Comparison of ENCODE assay signal across 7 cellular contexts in the genomic region with DNA sequence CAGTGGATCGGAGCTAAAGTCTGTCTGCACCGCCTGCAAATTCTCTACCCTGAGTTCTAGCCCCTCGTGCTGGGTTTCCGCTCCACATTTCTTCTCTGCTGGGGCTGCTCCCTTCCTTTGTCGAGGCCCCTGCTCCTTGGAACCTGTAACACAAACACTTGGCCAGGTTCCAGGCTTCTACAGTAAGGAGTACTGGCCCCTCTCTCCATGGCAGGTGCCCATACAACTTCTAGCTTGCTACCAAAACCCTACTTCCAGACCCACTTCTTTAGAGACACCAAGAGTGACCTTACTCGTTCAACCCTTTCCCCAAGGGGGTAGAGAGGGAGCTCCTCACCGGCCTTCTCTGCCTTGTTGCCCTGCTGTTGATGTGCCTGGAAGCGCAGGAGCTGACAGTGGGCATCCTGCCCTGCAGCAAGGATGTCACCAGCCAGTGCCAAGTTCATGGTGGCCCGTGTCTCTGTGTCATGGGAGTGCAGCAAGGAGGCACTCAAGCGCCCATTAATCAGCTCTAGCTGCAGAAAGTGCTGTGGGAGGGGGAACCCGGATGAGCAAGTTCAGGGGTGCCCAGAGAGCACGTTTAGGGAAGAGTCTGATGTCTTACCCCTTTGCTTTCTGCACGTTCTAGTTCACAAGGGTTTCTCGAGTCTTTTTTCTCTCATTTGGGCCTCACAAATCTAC. TPM values are rescaled to one million over a fixed set of nuclear protein-coding genes. Genes with fewer than 3 reads are reported as not detected.
DNase-seq lines count a peak whose midpoint lies in the region; ATAC-seq and TF ChIP-seq lines count a peak whose summit lies in the region.

No MANE protein-coding gene starts in this region.

- ATAC-seq in gastroesophageal sphincter (no peak), GM18511 (IDR thresholded peaks at IDR 0.05; ENCODE audit: unreplicated experiment) (no peak)

- POLR2A ChIA-PET in activated CD4-positive, alpha-beta T cell treated with anti-CD3 and anti-CD28 coated beads, Interleukin-2, amount 10 ng/mL, durations not matched to agents 7 days and 5 days (lab: Charles Lee), result interaction anchor here (1.2 kb wide), 1 partner anchor 78 kb away, joined by 3 read pairs; the partner anchor contains the start of genes ATRAID and SLC5A6

- TF ChIP-seq EP300 in gastroesophageal sphincter (IDR thresholded peaks at IDR 0.05), result no peak
- TF ChIP-seq EP300 in sigmoid colon (IDR thresholded peaks at IDR 0.05), result no peak

- H3K36me3 ChIP-seq in gastroesophageal sphincter (peaks cover 0 to 40% of the 10 kb centered on the region in 2 donors), sigmoid colon (peaks cover 0 to 31% (median 24%) of the 10 kb centered on the region in 4 donors)

- CTCF ChIA-PET in activated CD4-positive, alpha-beta T cell treated with anti-CD3 and anti-CD28 coated beads, Interleukin-2, amount 10 ng/mL, durations not matched to agents 7 days and 5 days (lab: Charles Lee), result interaction anchor here (0.6 to 2.5 kb wide), 11 partner anchors 9 to 1267 kb away, joined by 3 to 11 read pairs (median 4); partner anchors contain the start of gene ABHD1

- peaks cover 32% of the 10 kb centered on the region for H3K36me3 Mint-ChIP-seq in activated CD4-positive, alpha-beta T cell treated with anti-CD3 and anti-CD28 coated beads, Interleukin-2, amount 10 ng/mL, durations not matched to agents 7 days and 5 days (ENCODE audit: low read depth)

- 44 to 71% methylated on average over 5 to 7 of the region's 14 CpGs for WGBS in gastroesophageal sphincter (ENCODE audit: low coverage in 1 of 2), 2 donors
- WGBS in sigmoid colon, 2 donors, result 44 to 49% methylated on average over 14 of the region's 14 CpGs

- TF ChIP-seq POLR2A in gastroesophageal sphincter (IDR thresholded peaks at IDR 0.05) (no peak), sigmoid colon (IDR thresholded peaks at IDR 0.05) (no peak)

- H3K27ac Mint-ChIP-seq in activated CD4-positive, alpha-beta T cell treated with anti-CD3 and anti-CD28 coated beads, Interleukin-2, amount 10 ng/mL, durations not matched to agents 7 days and 5 days, result peak overlapping the region; percentile 94

- H3K9me3 ChIP-seq in gastroesophageal sphincter, result no peaks in the 10 kb centered on the region
- no peaks in the 10 kb centered on the region for H3K9me3 ChIP-seq in sigmoid colon

- no peaks in the 10 kb centered on the region for H3K9me3 Mint-ChIP-seq in activated CD4-positive, alpha-beta T cell treated with anti-CD3 and anti-CD28 coated beads, Interleukin-2, amount 10 ng/mL, durations not matched to agents 7 days and 5 days

- intact Hi-C loops in sigmoid colon (cut with DNase I), result loop anchor here (2.0 to 5.0 kb wide), 2 partner anchors 77 to 86 kb away; no protein-coding TSS in a partner anchor

- H3K4me3 Mint-ChIP-seq in activated CD4-positive, alpha-beta T cell treated with anti-CD3 and anti-CD28 coated beads, Interleukin-2, amount 10 ng/mL, durations not matched to agents 7 days and 5 days, result peak overlapping the region; percentile 79

- H3K4me1 Mint-ChIP-seq in activated CD4-positive, alpha-beta T cell treated with anti-CD3 and anti-CD28 coated beads, Interleukin-2, amount 10 ng/mL, durations not matched to agents 7 days and 5 days, result peaks cover 29% of the 10 kb centered on the region

- H3K27me3 ChIP-seq in gastroesophageal sphincter (no peaks in the 10 kb centered on the region), sigmoid colon (no peaks in the 10 kb centered on the region)

- DNase-seq in HFF-Myc (ENCODE audit: extremely low read depth, low read depth), result no peak
- DNase-seq in activated CD4-positive, alpha-beta T cell treated with anti-CD3 and anti-CD28 coated beads, Interleukin-2, amount 10 ng/mL, durations not matched to agents 7 days and 5 days, result peak; percentile 35
- no peak for DNase-seq in sigmoid colon
- no peak for DNase-seq in NOMO-1 (lab: John Stamatoyannopoulos, UW; ENCODE audit: unreplicated experiment in 2 of 2)
- DNase-seq in globus pallidus (ENCODE audit: low spot score), result no peak

- H3K27ac ChIP-seq in gastroesophageal sphincter, result peak overlapping the region in 3 of 4 donors; percentile 90 to 95 (median 92)
- peak overlapping the region in 3 of 4 donors; percentile 92 to 94 (median 93) for H3K27ac ChIP-seq in sigmoid colon

- TF ChIP-seq CTCF in HFF-Myc (IDR thresholded peaks at IDR 0.05; ENCODE audit: low read depth, low read length, missing control alignments), result no peak
- no peak for TF ChIP-seq CTCF in gastroesophageal sphincter (IDR thresholded peaks at IDR 0.05)
- no peak for TF ChIP-seq CTCF in sigmoid colon (IDR thresholded peaks at IDR 0.05)

- no peaks in the 10 kb centered on the region for H3K27me3 Mint-ChIP-seq in activated CD4-positive, alpha-beta T cell treated with anti-CD3 and anti-CD28 coated beads, Interleukin-2, amount 10 ng/mL, durations not matched to agents 7 days and 5 days

- H3K4me1 ChIP-seq in gastroesophageal sphincter, result peaks cover 5 to 30% (median 14%) of the 10 kb centered on the region in 3 donors
- H3K4me1 ChIP-seq in sigmoid colon, result peaks cover 0 to 20% (median 19%) of the 10 kb centered on the region in 4 donors

- H3K4me3 ChIP-seq in HFF-Myc (replicated peaks; ENCODE audit: low read depth, low read length) (peak overlapping the region; percentile 94), gastroesophageal sphincter (peak overlapping the region; percentile 82 to 97), sigmoid colon (peak overlapping the region; percentile 79 to 100 (median 96))

RNA-seq across cellular contexts. Expression of gene PREB, which starts 1.1 kb away (rescaled TPM):
- total RNA-seq in activated CD4-positive, alpha-beta T cell treated with anti-CD3 and anti-CD28 coated beads, Interleukin-2, amount 10 ng/mL, durations not matched to agents 7 days and 5 days, result 10 to 100 TPM; 60.0 to 65.3 TPM
- total RNA-seq in gastroesophageal sphincter (10 to 100 TPM; 47.0 to 83.9 (median 50.8) TPM), sigmoid colon (10 to 100 TPM; 47.6 to 58.5 (median 51.6) TPM)
- 10 to 100 TPM; 28.2 to 50.1 (median 41.8) TPM for polyA plus RNA-seq in sigmoid colon

RNA-seq across cellular contexts. Expression of gene PRR30, which starts 5.9 kb away (rescaled TPM):
- total RNA-seq in activated CD4-positive, alpha-beta T cell treated with anti-CD3 and anti-CD28 coated beads, Interleukin-2, amount 10 ng/mL, durations not matched to agents 7 days and 5 days, result not detected
- total RNA-seq in gastroesophageal sphincter (not detected), sigmoid colon (not detected)
- not detected for polyA plus RNA-seq in sigmoid colon

RNA-seq across cellular contexts. Expression of gene ABHD1, which starts 9.7 kb away (rescaled TPM):
- under 1 TPM; 0.10 to 0.25 TPM for total RNA-seq in activated CD4-positive, alpha-beta T cell treated with anti-CD3 and anti-CD28 coated beads, Interleukin-2, amount 10 ng/mL, durations not matched to agents 7 days and 5 days
- 1 to 10 TPM in 1 of 4 donors, not detected in 3; 1.5 TPM for total RNA-seq in gastroesophageal sphincter
- not detected for total RNA-seq in sigmoid colon
- polyA plus RNA-seq in sigmoid colon, result under 1 TPM in 1 of 3 donors, not detected in 2; 0.15 TPM

RNA-seq across cellular contexts. Expression of gene CGREF1, which starts 14.4 kb away (rescaled TPM):
- total RNA-seq in activated CD4-positive, alpha-beta T cell treated with anti-CD3 and anti-CD28 coated beads, Interleukin-2, amount 10 ng/mL, durations not matched to agents 7 days and 5 days, result 1 to 10 TPM in 1 of 2 experiments, under 1 TPM in 1; 0.92 to 1.3 TPM
- total RNA-seq in gastroesophageal sphincter (1 to 10 TPM in 1 of 4 donors, not detected in 3; 1.0 TPM), sigmoid colon (1 to 10 TPM in 2 of 4 donors, under 1 TPM in 2; 0.68 to 1.4 (median 0.97) TPM)
- 1 to 10 TPM in 1 of 3 donors, not detected in 2; 2.6 TPM for polyA plus RNA-seq in sigmoid colon

RNA-seq across cellular contexts. Expression of gene TCF23, which starts 15.5 kb away (rescaled TPM):
- not detected for total RNA-seq in activated CD4-positive, alpha-beta T cell treated with anti-CD3 and anti-CD28 coated beads, Interleukin-2, amount 10 ng/mL, durations not matched to agents 7 days and 5 days
- total RNA-seq in gastroesophageal sphincter (under 1 TPM in 1 of 4 donors, not detected in 3; 0.13 TPM), sigmoid colon (not detected)
- under 1 TPM in 1 of 3 donors, not detected in 2; 0.03 TPM for polyA plus RNA-seq in sigmoid colon
